ENCODE assay signal across 1 cellular context in genomic region chr6:158649289-158650143, GRCh38.
TF ChIP-seq lines count a peak whose summit lies in the region.

SYTL3 (plus strand) TSS chr6:158650054; CDS start chr6:158663269, 13,215 bp downstream.

TF ChIP-seq in GM23338, 12 proteins besides CTCF, POLR2A, EP300 and RAD21 (continued from another document):
- no peak for TF ChIP-seq ZNF462 (CRISPR knock-in tag; IDR thresholded peaks at IDR 0.05)
TF ChIP-seq in GM23338: peak in this region for 0.
